9 cellular contexts compared by ENCODE assay signal in the genomic region with DNA sequence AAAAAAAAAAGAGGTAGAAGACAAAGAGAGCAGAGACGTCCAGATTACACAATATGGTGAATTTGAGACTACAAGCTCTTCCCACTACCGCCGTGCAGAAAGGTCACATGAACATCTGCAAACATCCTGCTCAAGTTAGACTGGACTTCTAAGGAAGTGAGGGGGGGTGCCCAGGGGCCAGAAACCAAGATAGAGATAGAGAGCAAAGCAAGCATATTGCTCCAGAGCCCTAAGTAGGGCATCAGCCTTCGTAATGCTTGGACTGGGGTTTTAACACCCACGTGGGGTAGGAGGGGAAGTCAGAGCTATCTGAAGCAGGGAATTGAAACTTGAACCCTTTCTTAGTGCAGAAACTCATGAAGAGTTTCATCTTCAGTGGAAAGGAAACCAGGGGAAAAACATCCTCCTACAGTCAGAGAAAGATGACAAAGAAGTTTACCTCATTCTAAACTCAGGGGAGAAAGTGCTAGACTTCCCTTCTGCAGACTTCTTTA. TPM values are rescaled to one million over a fixed set of nuclear protein-coding genes. Genes with fewer than 3 reads are reported as not detected.
DNase-seq lines count a peak whose midpoint lies in the region; ATAC-seq and TF ChIP-seq lines count a peak whose summit lies in the region.
"Had no signal": no experiment of that assay in that cellular context is flagged by ENCODE, and none has a peak within 500 bp of the region (broad histone marks: within the 10 kb centered on the region; RNA-seq: fewer than 3 reads in every experiment).

No MANE protein-coding gene starts in this region.

- no peak overlapping the region for H3K4me3 Mint-ChIP-seq in CD4-positive, alpha-beta T cell

- peak; percentile 96 for DNase-seq in CD1c-positive myeloid dendritic cell (ENCODE audit: extremely low spot score)
- DNase-seq in sciatic nerve (ENCODE audit: low spot score): peak; percentile 60
- no peak for DNase-seq in CD4-positive, alpha-beta T cell
- no peak for DNase-seq in glomerular visceral epithelial cell (ENCODE audit: extremely low spot score)
- no peak for DNase-seq in cerebellar nuclear complex (lab: John Stamatoyannopoulos, UW)

- intact Hi-C loops in sciatic nerve (cut with DNase I): no loop called here
- intact Hi-C loops in CD4-positive, alpha-beta T cell (cut with DNase I, micrococcal nuclease): no loop called here

- peak; percentile 68 for ATAC-seq in GM19397 (IDR thresholded peaks at IDR 0.05; ENCODE audit: unreplicated experiment)
- peak; percentile 69 for ATAC-seq in HG03457 (IDR thresholded peaks at IDR 0.05; ENCODE audit: unreplicated experiment)
- peak; percentile 91 for ATAC-seq in sciatic nerve
- no peak for ATAC-seq in CD4-positive, alpha-beta T cell (ENCODE audit: poor library complexity)

- no peaks in the 10 kb centered on the region for H3K9me3 Mint-ChIP-seq in CD4-positive, alpha-beta T cell

- H3K27me3 Mint-ChIP-seq in CD4-positive, alpha-beta T cell: peaks cover 9% of the 10 kb centered on the region

- H3K27ac ChIP-seq in angular gyrus (ENCODE audit: low read depth, low read length): peak overlapping the region; percentile 75
- no peak overlapping the region for H3K27ac ChIP-seq in CD4-positive, alpha-beta T cell (ENCODE audit: low read depth, low read length)

- H3K4me1 Mint-ChIP-seq in CD4-positive, alpha-beta T cell (ENCODE audit: low read depth): peaks cover 9% of the 10 kb centered on the region

- no peaks in the 10 kb centered on the region for H3K9me3 ChIP-seq in CD4-positive, alpha-beta T cell (ENCODE audit: control insufficient read depth, low read length)

- CTCF ChIA-PET in CD4-positive, alpha-beta T cell (lab: Charles Lee): no interaction called here

- H3K27me3 ChIP-seq in CD4-positive, alpha-beta T cell (ENCODE audit: control insufficient read depth, insufficient read depth, low read length): no peaks in the 10 kb centered on the region

- TF ChIP-seq CTCF in CD4-positive, alpha-beta T cell (IDR thresholded peaks at IDR 0.05): no peak

- H3K27ac Mint-ChIP-seq in CD4-positive, alpha-beta T cell: no peak overlapping the region

- H3K36me3 Mint-ChIP-seq in CD4-positive, alpha-beta T cell (ENCODE audit: low read depth): no peaks in the 10 kb centered on the region

- POLR2A ChIA-PET in CD4-positive, alpha-beta T cell (lab: Charles Lee): no interaction called here

RNA-seq across cellular contexts. Expression of a gene that starts 8.7 kb away (rescaled TPM):
- total RNA-seq in sciatic nerve: 0.13 TPM
- total RNA-seq in CD4-positive, alpha-beta T cell: not detected
- total RNA-seq: myocyte had no signal

Comparison
In these comparisons a context has a peak if more than half of its experiments do, and no peak if none do; other contexts are left out.
1. DNase-seq: peak in CD1c-positive myeloid dendritic cell (single experiment) and sciatic nerve (single experiment); none in CD4-positive, alpha-beta T cell (0 of 10), glomerular visceral epithelial cell (single experiment) and cerebellar nuclear complex (0 of 2).